In the genomic region with DNA sequence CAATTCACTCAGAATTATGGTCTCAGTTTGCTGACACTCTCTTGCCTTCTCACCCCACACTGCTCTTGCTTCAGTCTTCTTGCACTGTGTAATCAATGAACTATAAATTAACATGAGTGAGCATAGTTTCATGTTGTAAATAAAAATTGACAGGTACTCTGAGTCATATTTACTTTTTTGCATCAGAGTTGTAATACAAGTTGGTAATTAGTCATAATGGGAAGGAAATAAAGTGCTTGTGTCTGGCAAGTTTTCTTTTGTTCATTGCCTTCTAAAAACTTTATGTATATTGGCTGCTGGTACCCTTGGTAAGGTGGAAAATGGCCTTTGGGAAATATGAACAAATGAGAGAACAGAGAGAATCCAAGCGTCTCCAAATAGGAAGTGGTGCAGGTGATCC, we compare ENCODE assay signal across 16 cellular contexts.
"Had no signal": no experiment of that assay in that cellular context is flagged by ENCODE, and none has a peak within 500 bp of the region (broad histone marks: within the 10 kb centered on the region; RNA-seq: fewer than 3 reads in every experiment).

No MANE protein-coding gene starts in this region.

- H3K4me1 ChIP-seq: esophagus squamous epithelium, heart left ventricle, right lobe of liver, spleen had no signal

- H3K27ac ChIP-seq: heart left ventricle, right lobe of liver, spleen had no signal

- DNase-seq: activated CD4-positive, alpha-beta T cell treated with anti-CD3 and anti-CD28 coated beads, Interleukin-2, amount 10 ng/mL, durations not matched to agents 24 days and 14 days; activated T-cell treated with anti-CD3 and anti-CD28 coated beads for 4 hours; amygdala; endodermal cell; esophagus squamous epithelium; foreskin melanocyte; heart left ventricle; mucosa of descending colon; naive thymus-derived CD8-positive, alpha-beta T cell; right lobe of liver; spleen; stimulated activated CD4-positive, alpha-beta T cell treated with anti-CD3 and anti-CD28 coated beads, Interleukin-1b, Interleukin-23, amount 100 ng/mL, for 48 hours; substantia nigra; trophoblast cell had no signal

- H3K9me3 ChIP-seq: esophagus squamous epithelium, heart left ventricle, mucosa of descending colon, right lobe of liver, spleen had no signal

- ATAC-seq: heart left ventricle; mucosa of descending colon; naive thymus-derived CD8-positive, alpha-beta T cell; right lobe of liver; stimulated activated memory B cell treated with anti-CD40 and anti-IgM and Interleukin-4, amounts not matched to agents 10 μg/mL and 1 μg/mL and 100 μg/mL, for 72 hours; WTC11 had no signal

- H3K36me3 ChIP-seq: esophagus squamous epithelium, heart left ventricle, right lobe of liver, spleen had no signal

- H3K4me3 ChIP-seq: esophagus squamous epithelium, heart left ventricle, mucosa of descending colon, right lobe of liver, spleen had no signal

- H3K27me3 ChIP-seq: esophagus squamous epithelium, heart left ventricle, right lobe of liver, spleen had no signal
